In the genomic region with DNA sequence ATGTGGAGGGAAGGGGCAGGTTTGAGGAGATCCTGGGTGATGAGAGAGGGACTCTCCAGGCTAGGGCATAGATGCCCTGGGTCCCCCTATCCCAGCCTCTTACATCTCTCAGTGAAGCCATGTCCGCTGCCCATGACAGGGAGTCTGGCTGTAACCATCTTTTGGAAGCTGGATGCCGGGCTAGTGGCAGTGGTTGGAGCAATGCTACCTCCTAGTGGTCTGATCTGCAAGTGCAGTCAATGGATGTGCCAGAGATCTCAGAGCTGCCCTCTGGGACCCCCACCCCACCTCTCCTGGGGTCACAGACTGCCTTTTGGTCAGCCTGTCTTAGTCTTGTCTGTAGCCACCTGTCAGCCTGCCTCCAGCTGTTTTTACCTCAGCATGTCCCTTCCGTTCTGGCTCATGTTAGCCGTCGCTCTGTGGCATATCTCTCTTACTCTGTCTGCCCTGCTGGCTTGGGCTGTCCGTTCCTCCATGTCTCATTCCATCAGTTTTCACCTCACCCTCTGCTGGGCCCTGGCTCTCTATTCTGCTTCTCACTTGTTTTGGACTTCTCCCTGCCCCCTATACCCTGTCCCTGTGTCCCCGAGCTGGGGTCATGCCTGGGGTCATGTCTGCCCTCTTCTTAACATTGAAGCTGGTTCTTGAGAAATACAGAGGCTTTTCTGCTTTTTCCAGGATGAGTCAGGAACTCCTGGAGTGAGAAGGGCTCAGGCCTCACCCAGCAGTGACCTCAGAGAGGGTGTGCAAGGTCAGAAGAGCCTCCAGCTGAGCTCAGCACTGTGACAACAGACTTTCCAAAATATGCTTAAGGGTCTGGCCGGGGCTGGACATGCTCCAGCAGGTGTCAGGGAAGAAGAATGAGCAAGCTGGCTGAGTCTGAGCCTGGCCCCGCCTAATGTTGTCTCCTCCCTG, we compare ENCODE assay signal across 8 cellular contexts. TPM values are rescaled to one million over a fixed set of nuclear protein-coding genes. Genes with fewer than 3 reads are reported as not detected.
A peak's percentile ranks its signal among the peaks of the same experiment; 100 is the strongest.
DNase-seq lines count a peak whose midpoint lies in the region; ATAC-seq, FAIRE-seq and TF ChIP-seq lines count a peak whose summit lies in the region.

No MANE protein-coding gene starts in this region.

- H3K4me3 ChIP-seq in BJ (ENCODE audit: low read depth, low read length): no peak overlapping the region

- POLR2A ChIA-PET in BJ (lab: Charles Lee): interaction anchor here (1.0 kb wide), 1 partner anchor 137 kb away, joined by 5 read pairs; no protein-coding TSS in a partner anchor

- H3K27me3 Mint-ChIP-seq in mesothelial cell of epicardium (ENCODE audit: low read depth): peaks cover 14% of the 10 kb centered on the region

- CTCF ChIA-PET in BJ (lab: Yijun Ruan, JAX): interaction anchor here (0.7 to 9.5 kb wide), 46 partner anchors 9 to 254 kb away, joined by 3 to 189 read pairs (median 6); a partner anchor contains a TSS

- no peaks in the 10 kb centered on the region for H3K9me3 Mint-ChIP-seq in mesothelial cell of epicardium

- peaks cover 2% of the 10 kb centered on the region for H3K27me3 ChIP-seq in BJ (ENCODE audit: control insufficient read depth, insufficient read depth, low read length)

- peak; percentile 93 for TF ChIP-seq CTCF in BJ (IDR thresholded peaks at IDR 0.05; ENCODE audit: insufficient read depth, low read depth, low read length)
- peak; percentile 94 for TF ChIP-seq CTCF in mesothelial cell of epicardium (IDR thresholded peaks at IDR 0.05; ENCODE audit: unreplicated experiment)

- ATAC-seq in HG02973 (IDR thresholded peaks at IDR 0.05; ENCODE audit: unreplicated experiment): no peak

- H3K27ac Mint-ChIP-seq in mesothelial cell of epicardium: no peak overlapping the region

- no peak overlapping the region for H3K4me3 Mint-ChIP-seq in mesothelial cell of epicardium

- peak; percentile 21 for FAIRE-seq in endometrium (lab: Jason Lieb, UNC)

- no peaks in the 10 kb centered on the region for H3K36me3 ChIP-seq in BJ (ENCODE audit: control insufficient read depth, insufficient read depth, low read length)

- DNase-seq in BJ (ENCODE audit: low read depth): peak; percentile 56
- peak; percentile 61 for DNase-seq in H4 (ENCODE audit: low spot score)
- peak; percentile 73 for DNase-seq in NCI-H69 (lab: John Stamatoyannopoulos, UW)
- DNase-seq in activated CD8-positive, alpha-beta memory T cell treated with anti-CD3 and anti-CD28 coated beads for 48 hours (ENCODE audit: low read depth in 2 of 3, low spot score in 2 of 3): peak; percentile 5 to 42 (median 31)
- peak; percentile 45 to 83 for DNase-seq in mesothelial cell of epicardium (ENCODE audit: low spot score in 2 of 2, unreplicated experiment in 2 of 2)
- DNase-seq in stimulated activated CD8-positive, alpha-beta memory T cell treated with anti-CD3 and anti-CD28 coated beads, Interleukin-4, amount 100 ng/mL, for 48 hours: peak; percentile 74

- H3K36me3 Mint-ChIP-seq in mesothelial cell of epicardium: no peaks in the 10 kb centered on the region

- peaks cover 13% of the 10 kb centered on the region for H3K4me1 Mint-ChIP-seq in mesothelial cell of epicardium

RNA-seq across cellular contexts. Expression of a gene that starts 52.0 kb away (rescaled TPM):
- polyA plus RNA-seq in BJ (2011; rRNA removed): 1,541 and 1,905 TPM in 2 replicates
- 1,131 and 2,006 TPM in 2 replicates for polyA minus RNA-seq in BJ (2011; rRNA and poly(A)+ RNA removed)
- total RNA-seq in H4 (2014; rRNA removed; shearing (Covaris generic)): 191 and 193 TPM in 2 replicates
- total RNA-seq in mesothelial cell of epicardium: 121 to 127 TPM (median 121 TPM) in 3 replicates
